Comparison of ENCODE assay signal across 26 cellular contexts in the genomic region with DNA sequence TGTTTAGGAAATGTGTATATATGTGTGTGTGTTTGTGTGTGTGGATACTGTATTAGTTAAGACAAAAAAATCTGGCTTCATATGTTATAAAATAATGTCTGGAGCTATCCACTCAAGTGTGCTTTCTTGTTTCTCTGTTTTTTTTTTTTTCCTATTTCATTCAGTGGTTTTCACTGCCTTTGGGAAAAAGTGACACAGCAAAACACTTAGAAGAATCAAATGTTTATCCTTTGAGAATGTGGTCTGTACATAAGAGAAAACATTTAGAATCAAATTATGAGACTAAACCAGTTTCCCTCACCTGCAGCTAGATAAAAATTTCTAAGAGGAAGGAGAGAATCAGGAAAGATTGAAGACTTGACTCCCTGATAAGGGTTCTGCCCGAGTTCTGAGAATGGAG. TPM values are rescaled to one million over a fixed set of nuclear protein-coding genes. Genes with fewer than 3 reads are reported as not detected.
"Had no signal": no experiment of that assay in that cellular context is flagged by ENCODE, and none has a peak within 500 bp of the region (broad histone marks: within the 10 kb centered on the region; RNA-seq: fewer than 3 reads in every experiment).

No MANE protein-coding gene starts in this region.

- H3K36me3 Mint-ChIP-seq: immature natural killer cell; natural killer cell treated with Interleukin-12 subunit alpha and Interleukin-12 subunit beta and Interleukin-15 and Interleukin-18, amount 100 ng/mL, for 72 hours had no signal

- H3K4me3 Mint-ChIP-seq: activated CD8-positive, alpha-beta memory T cell treated with anti-CD3 and anti-CD28 coated beads, Interleukin-2, amount 10 ng/mL, durations not matched to agents 7 days and 5 days; activated naive CD8-positive, alpha-beta T cell treated with anti-CD3 and anti-CD28 coated beads for 36 hours; immature natural killer cell; natural killer cell treated with Interleukin-12 subunit alpha and Interleukin-12 subunit beta and Interleukin-15 and Interleukin-18, amount 100 ng/mL, for 72 hours; stimulated activated naive CD8-positive, alpha-beta T cell treated with anti-CD3 and anti-CD28 coated beads, Interleukin-15, Interleukin-2, amounts not matched to agents 100 ng/mL and 50 ng/mL, for 24 hours; WTC11 had no signal

- H3K27me3 ChIP-seq: pancreas, thyroid gland, upper lobe of right lung had no signal

- H3K27ac Mint-ChIP-seq: activated CD8-positive, alpha-beta memory T cell treated with anti-CD3 and anti-CD28 coated beads, Interleukin-2, amount 10 ng/mL, durations not matched to agents 7 days and 5 days; activated naive CD8-positive, alpha-beta T cell treated with anti-CD3 and anti-CD28 coated beads for 36 hours; immature natural killer cell; natural killer cell treated with Interleukin-12 subunit alpha and Interleukin-12 subunit beta and Interleukin-15 and Interleukin-18, amount 100 ng/mL, for 72 hours; stimulated activated naive CD8-positive, alpha-beta T cell treated with anti-CD3 and anti-CD28 coated beads, Interleukin-15, Interleukin-2, amounts not matched to agents 100 ng/mL and 50 ng/mL, for 24 hours; WTC11 had no signal

- H3K36me3 ChIP-seq: lower lobe of right lung, pancreas, thyroid gland, upper lobe of right lung had no signal

- H3K9me3 ChIP-seq: lower lobe of right lung, pancreas, thyroid gland, upper lobe of right lung had no signal

- H3K27ac ChIP-seq: lower lobe of right lung, pancreas, thyroid gland, upper lobe of right lung had no signal

- DNase-seq: activated CD4-positive, alpha-beta T cell treated with anti-CD3 and anti-CD28 coated beads, Interleukin-2, amount 50 U/mL, for 48 hours; activated CD8-positive, alpha-beta memory T cell treated with anti-CD3 and anti-CD28 coated beads, Interleukin-2, amount 10 ng/mL, durations not matched to agents 7 days and 5 days; activated naive CD4-positive, alpha-beta T cell treated with Interleukin-2 at 50 U/mL for 16 hours; activated naive CD8-positive, alpha-beta T cell treated with anti-CD3 and anti-CD28 coated beads for 36 hours; activated T-cell treated with anti-CD3 and anti-CD28 coated beads for 4 hours; central memory CD4-positive, alpha-beta T cell; effector memory CD4-positive, alpha-beta T cell; foreskin melanocyte; immature natural killer cell; lower lobe of right lung; pancreas; right cardiac atrium; stimulated activated CD4-positive, alpha-beta T cell treated with anti-CD3 and anti-CD28 coated beads, Interleukin-12 subunit alpha, Interleukin-12 subunit beta, amount 100 ng/mL, for 4 hours; stimulated activated CD4-positive, alpha-beta T cell treated with anti-CD3 and anti-CD28 coated beads, Interleukin-4, amount 100 ng/mL, for 4 hours; substantia nigra; thyroid gland; upper lobe of right lung had no signal

- H3K9me3 Mint-ChIP-seq: natural killer cell treated with Interleukin-12 subunit alpha and Interleukin-12 subunit beta and Interleukin-15 and Interleukin-18, amount 100 ng/mL, for 72 hours; stimulated activated naive CD8-positive, alpha-beta T cell treated with anti-CD3 and anti-CD28 coated beads, Interleukin-15, Interleukin-2, amounts not matched to agents 100 ng/mL and 50 ng/mL, for 24 hours had no signal

- ATAC-seq: activated CD8-positive, alpha-beta memory T cell treated with anti-CD3 and anti-CD28 coated beads, Interleukin-2, amount 10 ng/mL, durations not matched to agents 7 days and 5 days; esophagus mucosa; left lobe of liver; lower lobe of right lung; natural killer cell treated with Interleukin-12 subunit alpha and Interleukin-12 subunit beta and Interleukin-15 and Interleukin-18, amount 100 ng/mL, for 72 hours; pancreas; right cardiac atrium; upper lobe of right lung; WTC11 had no signal

- FAIRE-seq: astrocyte, endothelial cell of umbilical vein, pancreas, TTC549 had no signal

- H3K4me3 ChIP-seq: lower lobe of right lung, pancreas, thyroid gland, upper lobe of right lung had no signal

- H3K27me3 Mint-ChIP-seq: activated CD8-positive, alpha-beta memory T cell treated with anti-CD3 and anti-CD28 coated beads, Interleukin-2, amount 10 ng/mL, durations not matched to agents 7 days and 5 days; activated naive CD8-positive, alpha-beta T cell treated with anti-CD3 and anti-CD28 coated beads for 36 hours; stimulated activated naive CD8-positive, alpha-beta T cell treated with anti-CD3 and anti-CD28 coated beads, Interleukin-15, Interleukin-2, amounts not matched to agents 100 ng/mL and 50 ng/mL, for 24 hours had no signal

RNA-seq across cellular contexts. Expression of a gene that starts 8.1 kb away (rescaled TPM):
- total RNA-seq: activated CD8-positive, alpha-beta memory T cell treated with anti-CD3 and anti-CD28 coated beads, Interleukin-2, amount 10 ng/mL, durations not matched to agents 7 days and 5 days; activated naive CD8-positive, alpha-beta T cell treated with anti-CD3 and anti-CD28 coated beads for 36 hours; astrocyte; kidney epithelial cell; lower lobe of right lung; natural killer cell treated with Interleukin-12 subunit alpha and Interleukin-12 subunit beta and Interleukin-15 and Interleukin-18, amount 100 ng/mL, for 72 hours; pancreas; upper lobe of right lung had no signal
- polyA plus RNA-seq: endothelial cell of umbilical vein, immature natural killer cell, pancreas had no signal
